In genomic region chr11:46210133-46210636, GRCh38 we compare ENCODE assay signal across 1 cellular context.
TF ChIP-seq lines count a peak whose summit lies in the region.

No MANE protein-coding gene starts in this region.

TF ChIP-seq in K562, 482 proteins besides CTCF, POLR2A, EP300 and RAD21 (continued from another document and continues in another):
- TF ChIP-seq MGA (IDR thresholded peaks at IDR 0.05) (peak; percentile 44; the same call in 1 of the 2 replicates), ZNF511 (CRISPR knock-in tag; IDR thresholded peaks at IDR 0.05) (no peak), ESRRA (IDR thresholded peaks at IDR 0.05; ENCODE audit: borderline replicate concordance, low read depth) (peak; percentile 82), NFATC3 (IDR thresholded peaks at IDR 0.05) (no peak), L3MBTL2 (IDR thresholded peaks at IDR 0.05) (peak; percentile 65; the same call in 1 of the 2 replicates), ZNF41 (CRISPR knock-in tag; conservative IDR thresholded peaks at IDR 0.05) (no peak), RNF2 (IDR thresholded peaks at IDR 0.05) (no peak), XRCC3 (IDR thresholded peaks at IDR 0.05) (no peak), BRD4 (IDR thresholded peaks at IDR 0.05) (no peak), TAF1 (IDR thresholded peaks at IDR 0.05; ENCODE audit: control insufficient read depth, extremely low read depth, insufficient read depth, low read length, severe bottlenecking) (no peak), SP1 (CRISPR knock-in tag; IDR thresholded peaks at IDR 0.05) (no peak), TOE1 (IDR thresholded peaks at IDR 0.05; ENCODE audit: borderline replicate concordance) (no peak), TOE1 (CRISPR knock-in tag; IDR thresholded peaks at IDR 0.05; ENCODE audit: borderline replicate concordance, low read depth) (no peak), HBP1 (CRISPR knock-in tag; IDR thresholded peaks at IDR 0.05) (no peak), VEZF1 (CRISPR knock-in tag; IDR thresholded peaks at IDR 0.05) (peak; percentile 26), JUND (IDR thresholded peaks at IDR 0.05; ENCODE audit: borderline replicate concordance, low read depth, low read length) (peak; percentile 83), JUND (tag; IDR thresholded peaks at IDR 0.05; ENCODE audit: borderline replicate concordance, low read depth, low read length) (peak; percentile 91), C11orf30 (IDR thresholded peaks at IDR 0.05; ENCODE audit: low read depth) (peak; percentile 6; the same call in 1 of the 2 replicates), UBTF (IDR thresholded peaks at IDR 0.05; ENCODE audit: borderline replicate concordance in 1 of 2, low read depth in 2 of 2, low read length in 2 of 2) (no peak), THAP12 (CRISPR knock-in tag; IDR thresholded peaks at IDR 0.05) (no peak), NR4A1 (CRISPR knock-in tag; IDR thresholded peaks at IDR 0.05) (no peak), NR4A1 (tag; IDR thresholded peaks at IDR 0.05) (0 out of 2 replicates have a peak, but pooled peaks have one; percentile 27), E2F4 (CRISPR knock-in tag; IDR thresholded peaks at IDR 0.05; ENCODE audit: low read depth) (no peak), SRSF9 (IDR thresholded peaks at IDR 0.05; ENCODE audit: borderline replicate concordance, low read depth, low read length) (no peak), KLF16 (IDR thresholded peaks at IDR 0.05) (no peak), ATF2 (CRISPR knock-in tag; IDR thresholded peaks at IDR 0.05) (no peak)
